25 cellular contexts compared by ENCODE assay signal in genomic region chr5:168932400-168932799, GRCh38.
"Had no signal": no experiment of that assay in that cellular context is flagged by ENCODE, and none has a peak within 500 bp of the region (broad histone marks: within the 10 kb centered on the region; RNA-seq: fewer than 3 reads in every experiment).

No MANE protein-coding gene starts in this region.

- H3K27me3 ChIP-seq: adrenal gland, body of pancreas, breast epithelium had no signal

- H3K27ac ChIP-seq: adrenal gland, body of pancreas, breast epithelium, SJCRH30, SK-N-MC had no signal

- H3K36me3 ChIP-seq: adrenal gland, breast epithelium, MG63, SJCRH30 had no signal

- H3K4me1 ChIP-seq: adrenal gland, body of pancreas, breast epithelium, SJCRH30 had no signal

- H3K4me3 ChIP-seq: adrenal gland, body of pancreas, breast epithelium, MG63, SJCRH30, SK-N-MC had no signal

- H3K9me3 ChIP-seq: adrenal gland, body of pancreas, breast epithelium, MG63, SJCRH30 had no signal

- DNase-seq: activated B cell treated with CpG ODN at 0.5 μM for 24 hours; activated CD4-positive, alpha-beta memory T cell treated with anti-CD3 and anti-CD28 coated beads for 36 hours; activated CD4-positive, alpha-beta T cell treated with anti-CD3 and anti-CD28 coated beads for 4 hours; activated CD4-positive, alpha-beta T cell treated with anti-CD3 and anti-CD28 coated beads, Interleukin-2, amount 50 U/mL, for 1 hour; activated CD4-positive, CD25-positive, alpha-beta regulatory T cell treated with anti-CD3 and anti-CD28 coated beads, Interleukin-2, amount 50 U/mL, for 72 hours; activated CD8-positive, alpha-beta memory T cell treated with anti-CD3 and anti-CD28 coated beads, Interleukin-2, amount 50 U/mL, for 4 hours; activated gamma-delta T cell treated with Interleukin-2 at 50 U/mL for 16 hours; activated naive CD4-positive, alpha-beta T cell treated with anti-CD3 and anti-CD28 coated beads for 36 hours; activated T-cell treated with anti-CD3 and anti-CD28 coated beads for 4 hours; activated T-cell treated with anti-CD3 and anti-CD28 coated beads, Interleukin-2, amount 50 U/mL, for 4 hours; adrenal gland; Karpas-422; MG63; NCI-H1048; NCI-H1105 treated with DMSO at 0.1 percent for 48 hours; NCI-H1436; NCI-H1694; NCI-H2029; NCI-H345; NCI-H524 treated with DMSO at 0.1 percent for 48 hours; SHP77; SJCRH30 had no signal
